ENCODE assay signal across 26 cellular contexts in genomic region chr17:82194765-82195164, GRCh38. TPM values are rescaled to one million over a fixed set of nuclear protein-coding genes. Genes with fewer than 3 reads are reported as not detected.
A peak's percentile ranks its signal among the peaks of the same experiment; 100 is the strongest.
DNase-seq lines count a peak whose midpoint lies in the region; ATAC-seq, FAIRE-seq and TF ChIP-seq lines count a peak whose summit lies in the region.
"Had no signal": no experiment of that assay in that cellular context is flagged by ENCODE, and none has a peak within 500 bp of the region (broad histone marks: within the 10 kb centered on the region; RNA-seq: fewer than 3 reads in every experiment).

No MANE protein-coding gene starts in this region.

- TF ChIP-seq POLR2A in HepG2 (IDR thresholded peaks at IDR 0.05; ENCODE audit: insufficient read depth in 1 of 2, low read depth in 2 of 2, low read length in 2 of 2): no peak
- no peak for TF ChIP-seq POLR2A in right lobe of liver (IDR thresholded peaks at IDR 0.05)
- no peak for TF ChIP-seq POLR2A in K562 (conservative IDR thresholded peaks at IDR 0.05)

- H3K9ac ChIP-seq in HepG2 (ENCODE audit: insufficient read depth, low read depth, low read length): no peak overlapping the region
- H3K9ac ChIP-seq in K562 (ENCODE audit: insufficient read depth in 1 of 2, low read depth in 2 of 2, low read length in 2 of 2): no peak overlapping the region
- H3K9ac ChIP-seq in mesenchymal stem cell (ENCODE audit: low read length): no peak overlapping the region
- H3K9ac ChIP-seq: BLaER1 had no signal

- no TSS peak for BruUV-seq in HepG2 (replicated peaks; lab: Mats Ljungman, UMichigan)
- BruUV-seq in K562 (replicated peaks; lab: Mats Ljungman, UMichigan): no TSS peak

- ATAC-seq in HepG2 (no peak), right lobe of liver (no peak), K562 (no peak), HG03097 (IDR thresholded peaks at IDR 0.05; ENCODE audit: low FRiP score, unreplicated experiment) (no peak)

- H2BK12ac ChIP-seq in mesenchymal stem cell (ENCODE audit: low read length in 2 of 2): no peak overlapping the region

- no peak overlapping the region for H3K23ac ChIP-seq in mesenchymal stem cell (ENCODE audit: low read length in 2 of 2)

- H3K4me3 ChIP-seq in HepG2 (replicated peaks in 1 of 3; ENCODE audit: insufficient read depth in 1 of 3, low read depth in 2 of 3, low read length in 3 of 3) (no peak overlapping the region), right lobe of liver (no peak overlapping the region), K562 (no peak overlapping the region), mesenchymal stem cell (ENCODE audit: insufficient read depth in 1 of 2, low read depth in 1 of 2, low read length in 2 of 2) (no peak overlapping the region)
- H3K4me3 ChIP-seq: BLaER1 had no signal

- no peak overlapping the region for H3K14ac ChIP-seq in mesenchymal stem cell (ENCODE audit: low read length in 2 of 2)

- TF ChIP-seq CTCF in HepG2 (CRISPR knock-in tag; IDR thresholded peaks at IDR 0.05): no peak
- TF ChIP-seq CTCF in right lobe of liver (IDR thresholded peaks at IDR 0.05): no peak
- TF ChIP-seq CTCF in K562 (IDR thresholded peaks at IDR 0.05 in 2 of 3, conservative IDR thresholded peaks at IDR 0.05 in 1 of 3; ENCODE audit: insufficient read depth in 2 of 3, low read depth in 1 of 3, low read length in 3 of 3): no peak

- H3K9me3 ChIP-seq in HepG2 (ENCODE audit: low read length): no peaks in the 10 kb centered on the region
- H3K9me3 ChIP-seq in right lobe of liver: no peaks in the 10 kb centered on the region
- no peaks in the 10 kb centered on the region for H3K9me3 ChIP-seq in K562 (replicated peaks; ENCODE audit: control insufficient read depth, insufficient read depth, low read depth, low read length)
- H3K9me3 ChIP-seq in mesenchymal stem cell (ENCODE audit: control insufficient read depth, low read length): no peaks in the 10 kb centered on the region
- H3K9me3 ChIP-seq: BE2C, BLaER1 had no signal

- no peak overlapping the region for H4K91ac ChIP-seq in mesenchymal stem cell (ENCODE audit: low read length)

- no peaks in the 10 kb centered on the region for H4K20me1 ChIP-seq in HepG2 (ENCODE audit: insufficient read depth, low read length)
- no peaks in the 10 kb centered on the region for H4K20me1 ChIP-seq in K562 (replicated peaks; ENCODE audit: control insufficient read depth, insufficient read depth, low read length)
- H4K20me1 ChIP-seq: BLaER1 had no signal

- H3K4me2 ChIP-seq in HepG2 (ENCODE audit: low read depth, low read length) (no peak overlapping the region), K562 (ENCODE audit: insufficient read depth, low read length) (no peak overlapping the region), mesenchymal stem cell (ENCODE audit: low read length, poor library complexity, severe bottlenecking) (no peak overlapping the region)

- no peak for FAIRE-seq in HepG2 (lab: Jason Lieb, UNC)
- no peak for FAIRE-seq in K562 (lab: Jason Lieb, UNC)
- FAIRE-seq: A204.1, GM12891, GM19239 had no signal

- no peak overlapping the region for H3K4ac ChIP-seq in mesenchymal stem cell (ENCODE audit: low read depth in 1 of 2, low read length in 2 of 2)

- peaks cover 27 to 44% of the 10 kb centered on the region in 2 experiments; a peak in 4 of 5 replicates for H3K36me3 ChIP-seq in HepG2 (replicated peaks in 1 of 2; ENCODE audit: control insufficient read depth in 1 of 2, insufficient read depth in 2 of 2, low read length in 2 of 2)
- H3K36me3 ChIP-seq in right lobe of liver: no peaks in the 10 kb centered on the region
- peaks cover 74% of the 10 kb centered on the region; the same call in 2 of the 3 replicates for H3K36me3 ChIP-seq in K562 (ENCODE audit: control insufficient read depth, insufficient read depth, low read length)
- H3K36me3 ChIP-seq in mesenchymal stem cell (ENCODE audit: control insufficient read depth in 1 of 2, insufficient read depth in 2 of 2, low read depth in 1 of 2, low read length in 2 of 2): peaks cover 63 to 72% of the 10 kb centered on the region in 2 experiments

- in situ Hi-C loops in HepG2 (cut with HindIII; ENCODE audit: extremely low pct_ligation_motif_present, low pct_unique_long_range_greater_than_20kb) (no loop called here), K562 (cut with MboI) (no loop called here)

- no peaks in the 10 kb centered on the region for H3K79me2 ChIP-seq in HepG2 (ENCODE audit: insufficient read depth, low read length)
- no peaks in the 10 kb centered on the region for H3K79me2 ChIP-seq in K562 (ENCODE audit: control insufficient read depth, insufficient read depth, low read length)

- no peak overlapping the region for H2AFZ ChIP-seq in HepG2 (ENCODE audit: low read length)
- no peak overlapping the region for H2AFZ ChIP-seq in K562 (ENCODE audit: low read depth, low read length)
- no peak overlapping the region for H2AFZ ChIP-seq in mesenchymal stem cell (ENCODE audit: low read depth, low read length)

- no peak overlapping the region for H2BK120ac ChIP-seq in mesenchymal stem cell (ENCODE audit: low read depth, low read length)

- peaks cover 8% of the 10 kb centered on the region for H3K79me1 ChIP-seq in mesenchymal stem cell (replicated peaks; ENCODE audit: low read length, poor library complexity, severe bottlenecking)

- H3K27me3 ChIP-seq in HepG2 (ENCODE audit: control insufficient read depth in 1 of 2, insufficient read depth in 2 of 2, low read length in 2 of 2): no peaks in the 10 kb centered on the region
- no peaks in the 10 kb centered on the region for H3K27me3 ChIP-seq in right lobe of liver
- H3K27me3 ChIP-seq in K562 (ENCODE audit: control insufficient read depth in 2 of 2, insufficient read depth in 2 of 2, low read length in 2 of 2): no peaks in the 10 kb centered on the region; a peak in 1 of 5 replicates
- H3K27me3 ChIP-seq in mesenchymal stem cell (ENCODE audit: control insufficient read depth in 1 of 2, insufficient read depth in 1 of 2, low read length in 2 of 2): no peaks in the 10 kb centered on the region
- H3K27me3 ChIP-seq: BE2C, BLaER1 had no signal

- no peak overlapping the region for H2BK5ac ChIP-seq in mesenchymal stem cell (ENCODE audit: low read depth, low read length, poor library complexity, severe bottlenecking)

- H3K27ac ChIP-seq in HepG2 (ENCODE audit: extremely low read length, insufficient read depth, low read length) (no peak overlapping the region), right lobe of liver (no peak overlapping the region), K562 (ENCODE audit: extremely low read depth, low read depth, low read length) (no peak overlapping the region), mesenchymal stem cell (ENCODE audit: low read length, poor library complexity, severe bottlenecking) (no peak overlapping the region)
- H3K27ac ChIP-seq: BLaER1 had no signal

- intact Hi-C loops in HepG2 (cut with micrococcal nuclease; ENCODE audit: unreplicated experiment): no loop called here
- intact Hi-C loops in right lobe of liver (cut with DNase I): loop anchor here in 1 of 2 donors (10.0 kb wide), 1 partner anchor 250 kb away; the partner anchor contains the start of gene MYADML2
- intact Hi-C loops in K562 (cut with micrococcal nuclease): no loop called here

- no peak for DNase-seq in HepG2 (ENCODE audit: low spot score)
- DNase-seq in right lobe of liver: no peak
- DNase-seq in K562 (ENCODE audit: extremely low read depth in 1 of 4, low spot score in 3 of 4): no peak
- DNase-seq in mesenchymal stem cell: no peak
- no peak for DNase-seq in activated gamma-delta T cell (lab: John Stamatoyannopoulos, UW)
- no peak for DNase-seq in GDM1 (lab: John Stamatoyannopoulos, UW)
- DNase-seq: 8988T; ACHN; BE2C; C1 segment of cervical spinal cord; CD4-positive, alpha-beta memory T cell; CD4-positive, CD25-positive, alpha-beta regulatory T cell; CD8-positive, alpha-beta memory T cell; COR-L47; DMS 273 treated with DMSO at 0.1 percent for 48 hours; DMS153; DMS53; DMS79; DND-41; EL; GF-D8 had no signal

- no peak overlapping the region for H3K18ac ChIP-seq in mesenchymal stem cell (ENCODE audit: low read depth in 1 of 2, low read length in 2 of 2)

- H2AK5ac ChIP-seq in mesenchymal stem cell (ENCODE audit: low read length, severe bottlenecking): no peak overlapping the region

- TF ChIP-seq RAD21 in HepG2 (CRISPR knock-in tag; IDR thresholded peaks at IDR 0.05) (no peak), K562 (CRISPR knock-in tag; conservative IDR thresholded peaks at IDR 0.05 in 1 of 2, IDR thresholded peaks at IDR 0.05 in 1 of 2) (no peak)

- CTCF ChIA-PET in HepG2 (lab: Yijun Ruan, JAX; ENCODE audit: low intra/inter-chr PET ratio, low total read pairs) (no interaction called here), K562 (lab: Yijun Ruan, JAX; ENCODE audit: low intra/inter-chr PET ratio) (no interaction called here)

- H3K4me1 ChIP-seq in HepG2 (ENCODE audit: insufficient read depth, low read length) (no peaks in the 10 kb centered on the region), right lobe of liver (no peaks in the 10 kb centered on the region), K562 (replicated peaks in 1 of 2; ENCODE audit: control insufficient read depth in 2 of 2, insufficient read depth in 2 of 2, low read length in 2 of 2) (peaks cover under 1 to 18% of the 10 kb centered on the region in 2 experiments; a peak in 4 of 5 replicates), mesenchymal stem cell (ENCODE audit: control insufficient read depth, insufficient read depth, low read depth, low read length) (no peaks in the 10 kb centered on the region)
- H3K4me1 ChIP-seq: BE2C had no signal

- POLR2A ChIA-PET in HepG2 (lab: Yijun Ruan, JAX): no interaction called here
- POLR2A ChIA-PET in K562 (lab: Yijun Ruan, JAX): no interaction called here

- no peak for TF ChIP-seq EP300 in HepG2 (IDR thresholded peaks at IDR 0.05; ENCODE audit: low read depth in 2 of 2, low read length in 2 of 2)
- TF ChIP-seq EP300 in HepG2 (CRISPR knock-in tag; IDR thresholded peaks at IDR 0.05; ENCODE audit: borderline replicate concordance): no peak
- TF ChIP-seq EP300 in K562 (IDR thresholded peaks at IDR 0.05; ENCODE audit: low read length): no peak

- no peaks in the 10 kb centered on the region for H3K9me1 ChIP-seq in K562 (ENCODE audit: control insufficient read depth, insufficient read depth, low read length)

- H2BK15ac ChIP-seq in mesenchymal stem cell (ENCODE audit: low read depth, poor library complexity, severe bottlenecking): no peak overlapping the region

- peak overlapping the region; percentile 10 for H4K8ac ChIP-seq in mesenchymal stem cell (ENCODE audit: low read length)

- WGBS in HepG2 (ENCODE audit: low lambda C conversion rate): 96% methylated on average over 9 of the region's 16 CpGs
- WGBS in right lobe of liver (ENCODE audit: insufficient coverage, low coverage, low lambda C conversion rate, missing lambda C conversion rate): 100% methylated on average over 7 of the region's 16 CpGs
- 91% methylated on average over 11 of the region's 16 CpGs for WGBS in K562 (ENCODE audit: insufficient coverage, low coverage, missing lambda C conversion rate)
- WGBS in mesenchymal stem cell: 98% methylated on average over 16 of the region's 16 CpGs

RNA-seq across cellular contexts. Expression of gene CCDC57, which starts 17.9 kb away (rescaled TPM):
- 54.8 and 59.9 TPM in 2 replicates for total RNA-seq in HepG2 (2016; rRNA removed; fragmentation: Illumina TruSeq; extraction: Trizol)
- 85.1 and 122 TPM in 2 replicates for total RNA-seq in HepG2 (2016; cell fraction: cytosol; rRNA removed; fragmentation: Illumina TruSeq; extraction: Trizol; ENCODE audit: low read depth)
- total RNA-seq in HepG2 (2016; cell fraction: insoluble cytoplasmic fraction; rRNA removed; fragmentation: Illumina TruSeq; extraction: Trizol): 54.5 and 62.8 TPM in 2 replicates
- 78.3 and 105 TPM in 2 replicates for total RNA-seq in HepG2 (2016; cell fraction: membrane; rRNA removed; fragmentation: Illumina TruSeq; extraction: Trizol)
- total RNA-seq in HepG2 (2016; cell fraction: nucleus; rRNA removed; fragmentation: Illumina TruSeq; extraction: Trizol): 40.6 and 45.1 TPM in 2 replicates
- 59.3 and 69.8 TPM in 2 replicates for polyA plus RNA-seq in HepG2 (2011; rRNA removed)
- polyA plus RNA-seq in HepG2 (2011; cell fraction: cytosol; rRNA removed): 59.9 and 140 TPM in 2 replicates
- 103 and 130 TPM in 2 replicates for polyA plus RNA-seq in HepG2 (2011; cell fraction: nucleus; rRNA removed)
- polyA plus RNA-seq in HepG2 (2012): 48.8 and 63.7 TPM in 2 replicates
- 113 and 149 TPM in 2 replicates for polyA plus RNA-seq in HepG2 (2016; cell fraction: cytosol; fragmentation: Illumina TruSeq; extraction: Trizol; ENCODE audit: low read depth)
- polyA plus RNA-seq in HepG2 (2016; cell fraction: insoluble cytoplasmic fraction; fragmentation: Illumina TruSeq; extraction: Trizol; ENCODE audit: low read depth): 62.5 and 66.4 TPM in 2 replicates
- 95.1 and 110 TPM in 2 replicates for polyA plus RNA-seq in HepG2 (2016; cell fraction: membrane; fragmentation: Illumina TruSeq; extraction: Trizol; ENCODE audit: low read depth)
- 121 and 124 TPM in 2 replicates for polyA plus RNA-seq in HepG2 (2016; cell fraction: nucleus; fragmentation: Illumina TruSeq; extraction: Trizol; ENCODE audit: insufficient read depth, low read depth)
- polyA minus RNA-seq in HepG2 (2011; rRNA and poly(A)+ RNA removed; ENCODE audit: low replicate concordance): 23.1 and 32.6 TPM in 2 replicates
- polyA minus RNA-seq in HepG2 (2011; cell fraction: cytosol; rRNA and poly(A)+ RNA removed): 18.1 and 19.8 TPM in 2 replicates
- polyA minus RNA-seq in HepG2 (2011; cell fraction: nucleus; rRNA and poly(A)+ RNA removed): 27.6 and 37.2 TPM in 2 replicates
- total RNA-seq in right lobe of liver: 10 to 100 TPM; 10.1 to 37.4 (median 17.2) TPM
- 238 and 466 TPM in 2 replicates for total RNA-seq in K562 (2011; cell fraction: chromatin; rRNA removed; ENCODE audit: low replicate concordance)
- 176 and 211 TPM in 2 replicates for total RNA-seq in K562 (2011; cell fraction: nucleolus; rRNA removed)
- 135 and 163 TPM in 2 replicates for total RNA-seq in K562 (2011; cell fraction: nucleoplasm; rRNA removed)
- 13.6 and 19.0 TPM in 2 replicates for total RNA-seq in K562 (2014; rRNA removed)
- total RNA-seq in K562 (2014; rRNA removed; fragmentation: Illumina TruSeq; extraction: Trizol): 10.7 TPM in 2 replicates
- 17.1 and 18.1 TPM in 2 replicates for total RNA-seq in K562 (2015; rRNA removed; fragmentation: Illumina TruSeq; extraction: Trizol)
- total RNA-seq in K562 (2021): 33.8 and 36.0 TPM in 2 replicates
- 26.3 and 31.1 TPM in 2 replicates for polyA plus RNA-seq in K562 (2011; rRNA removed)
- polyA plus RNA-seq in K562 (2011; cell fraction: cytosol; rRNA removed): 15.4 and 18.8 TPM in 2 replicates
- polyA plus RNA-seq in K562 (2011; cell fraction: nucleus; rRNA removed): 146 and 224 TPM in 2 replicates
- 20.1 and 38.4 TPM in 2 replicates for polyA plus RNA-seq in K562 (2012)
- 12.9 and 19.9 TPM in 2 replicates for polyA plus RNA-seq in K562 (2014; fragmentation: Illumina TruSeq; extraction: Trizol)
- 1 to 10 TPM in 1 of 2 experiments, under 1 TPM in 1; 0.83 to 1.1 TPM for polyA plus RNA-seq in K562 (2014; fragmentation: Nextera tagmentation; extraction: Ambion mirVana)
- 34.8 and 36.2 TPM in 2 replicates for polyA plus RNA-seq in K562 (2014; rRNA removed)
- polyA minus RNA-seq in K562 (2011; rRNA and poly(A)+ RNA removed): 15.9 and 16.8 TPM in 2 replicates
- polyA minus RNA-seq in K562 (2011; cell fraction: cytosol; rRNA and poly(A)+ RNA removed): 12.2 and 13.1 TPM in 2 replicates
- polyA minus RNA-seq in K562 (2011; cell fraction: nucleus; rRNA and poly(A)+ RNA removed): 47.4 and 49.1 TPM in 2 replicates
- polyA plus RNA-seq in mesenchymal stem cell (2013, experiment 1 of 2): 20.2 TPM
- polyA plus RNA-seq in mesenchymal stem cell (2013, experiment 2 of 2): 19.0 TPM

RNA-seq across cellular contexts. Expression of gene SLC16A3, which starts 34.1 kb away (rescaled TPM):
- 99.9 and 242 TPM in 2 replicates for total RNA-seq in HepG2 (2016; rRNA removed; fragmentation: Illumina TruSeq; extraction: Trizol)
- 51.0 and 61.4 TPM in 2 replicates for total RNA-seq in HepG2 (2016; cell fraction: cytosol; rRNA removed; fragmentation: Illumina TruSeq; extraction: Trizol; ENCODE audit: low read depth)
- 83.6 and 248 TPM in 2 replicates for total RNA-seq in HepG2 (2016; cell fraction: insoluble cytoplasmic fraction; rRNA removed; fragmentation: Illumina TruSeq; extraction: Trizol)
- 88.3 and 97.4 TPM in 2 replicates for total RNA-seq in HepG2 (2016; cell fraction: membrane; rRNA removed; fragmentation: Illumina TruSeq; extraction: Trizol)
- 164 and 200 TPM in 2 replicates for total RNA-seq in HepG2 (2016; cell fraction: nucleus; rRNA removed; fragmentation: Illumina TruSeq; extraction: Trizol)
- 349 and 598 TPM in 2 replicates for polyA plus RNA-seq in HepG2 (2011; rRNA removed)
- 384 and 554 TPM in 2 replicates for polyA plus RNA-seq in HepG2 (2011; cell fraction: cytosol; rRNA removed)
- 293 and 327 TPM in 2 replicates for polyA plus RNA-seq in HepG2 (2011; cell fraction: nucleus; rRNA removed)
- 348 and 404 TPM in 2 replicates for polyA plus RNA-seq in HepG2 (2012)
- polyA plus RNA-seq in HepG2 (2016; cell fraction: cytosol; fragmentation: Illumina TruSeq; extraction: Trizol; ENCODE audit: low read depth): 38.7 and 40.7 TPM in 2 replicates
- 95.9 and 111 TPM in 2 replicates for polyA plus RNA-seq in HepG2 (2016; cell fraction: insoluble cytoplasmic fraction; fragmentation: Illumina TruSeq; extraction: Trizol; ENCODE audit: low read depth)
- polyA plus RNA-seq in HepG2 (2016; cell fraction: membrane; fragmentation: Illumina TruSeq; extraction: Trizol; ENCODE audit: low read depth): 61.0 and 65.9 TPM in 2 replicates
- polyA plus RNA-seq in HepG2 (2016; cell fraction: nucleus; fragmentation: Illumina TruSeq; extraction: Trizol; ENCODE audit: insufficient read depth, low read depth): 334 and 368 TPM in 2 replicates
- polyA minus RNA-seq in HepG2 (2011; rRNA and poly(A)+ RNA removed; ENCODE audit: low replicate concordance): 181 and 1,731 TPM in 2 replicates
- polyA minus RNA-seq in HepG2 (2011; cell fraction: cytosol; rRNA and poly(A)+ RNA removed): 365 and 408 TPM in 2 replicates
- polyA minus RNA-seq in HepG2 (2011; cell fraction: nucleus; rRNA and poly(A)+ RNA removed): 137 and 145 TPM in 2 replicates
- 10 to 100 TPM in 2 of 6 experiments, 1 to 10 TPM in 4; 4.1 to 34.0 (median 7.3) TPM for total RNA-seq in right lobe of liver
- 2.9 and 6.6 TPM in 2 replicates for total RNA-seq in K562 (2011; cell fraction: chromatin; rRNA removed; ENCODE audit: low replicate concordance)
- 10.0 and 10.5 TPM in 2 replicates for total RNA-seq in K562 (2011; cell fraction: nucleolus; rRNA removed)
- 4.4 and 5.7 TPM in 2 replicates for total RNA-seq in K562 (2011; cell fraction: nucleoplasm; rRNA removed)
- 1.8 and 2.5 TPM in 2 replicates for total RNA-seq in K562 (2014; rRNA removed)
- total RNA-seq in K562 (2014; rRNA removed; fragmentation: Illumina TruSeq; extraction: Trizol): 0.11 and 0.13 TPM in 2 replicates
- total RNA-seq in K562 (2015; rRNA removed; fragmentation: Illumina TruSeq; extraction: Trizol): 1.0 and 1.2 TPM in 2 replicates
- 2.9 and 5.4 TPM in 2 replicates for total RNA-seq in K562 (2021)
- 3.7 and 8.3 TPM in 2 replicates for polyA plus RNA-seq in K562 (2011; rRNA removed)
- polyA plus RNA-seq in K562 (2011; cell fraction: cytosol; rRNA removed): 9.7 and 12.8 TPM in 2 replicates
- polyA plus RNA-seq in K562 (2011; cell fraction: nucleus; rRNA removed): 9.1 and 10.2 TPM in 2 replicates
- polyA plus RNA-seq in K562 (2012): 4.9 and 9.3 TPM in 2 replicates
- polyA plus RNA-seq in K562 (2014; fragmentation: Illumina TruSeq; extraction: Trizol): 0.58 and 0.78 TPM in 2 replicates
- not detected for polyA plus RNA-seq in K562 (2014; fragmentation: Nextera tagmentation; extraction: Ambion mirVana)
- 0.81 and 1.9 TPM in 2 replicates for polyA plus RNA-seq in K562 (2014; rRNA removed)
- polyA minus RNA-seq in K562 (2011; rRNA and poly(A)+ RNA removed): 2.9 and 3.7 TPM in 2 replicates
- polyA minus RNA-seq in K562 (2011; cell fraction: cytosol; rRNA and poly(A)+ RNA removed): 7.0 and 15.5 TPM in 2 replicates
- 4.8 and 6.9 TPM in 2 replicates for polyA minus RNA-seq in K562 (2011; cell fraction: nucleus; rRNA and poly(A)+ RNA removed)
- polyA plus RNA-seq in mesenchymal stem cell (2013, experiment 1 of 2): 217 TPM
- 200 TPM for polyA plus RNA-seq in mesenchymal stem cell (2013, experiment 2 of 2)

Comparison
In these comparisons a context has a peak if more than half of its experiments do, and no peak if none do; other contexts are left out.
1. Of the 241 proteins assayed by ChIP-seq in both HepG2 and K562: peak only in HepG2: none; only in K562: MAX and RBFOX2; in both: none; in neither: 239.